ENCODE assay signal across 9 cellular contexts in genomic region chr11:113314065-113314388, GRCh38. TPM values are rescaled to one million over a fixed set of nuclear protein-coding genes. Genes with fewer than 3 reads are reported as not detected.
DNase-seq lines count a peak whose midpoint lies in the region; ATAC-seq, FAIRE-seq and TF ChIP-seq lines count a peak whose summit lies in the region.
"Had no signal": no experiment of that assay in that cellular context is flagged by ENCODE, and none has a peak within 500 bp of the region (broad histone marks: within the 10 kb centered on the region; RNA-seq: fewer than 3 reads in every experiment).

No MANE protein-coding gene starts in this region.

- no peaks in the 10 kb centered on the region for H3K27me3 ChIP-seq in GM12878 (replicated peaks in 1 of 2; ENCODE audit: control insufficient read depth in 2 of 2, insufficient read depth in 2 of 2, low read length in 1 of 2)
- no peaks in the 10 kb centered on the region for H3K27me3 ChIP-seq in lung (ENCODE audit: control insufficient read depth, insufficient read depth)
- H3K27me3 ChIP-seq in tibial nerve: no peaks in the 10 kb centered on the region

- CTCF ChIA-PET in GM12878 (lab: Yijun Ruan, JAX): interaction anchor here (0.6 to 1.6 kb wide), 6 partner anchors 10 to 417 kb away, joined by 3 to 5 read pairs (median 3); no protein-coding TSS in a partner anchor

- TF ChIP-seq RAD21 in GM12878 (IDR thresholded peaks at IDR 0.05; ENCODE audit: insufficient read depth, low read depth, low read length): no peak

- in situ Hi-C loops in GM12878 (cut with MboI): loop anchor here (5.0 to 10.0 kb wide), 2 partner anchors 218 to 461 kb away; partner anchors contain the start of genes CLDN25 and ZW10

- no peaks in the 10 kb centered on the region for H3K9me3 ChIP-seq in GM12878 (replicated peaks; ENCODE audit: control insufficient read depth, insufficient read depth, low read length)
- H3K9me3 ChIP-seq in lung (ENCODE audit: control insufficient read depth in 2 of 2, insufficient read depth in 1 of 2, low read length in 1 of 2): no peaks in the 10 kb centered on the region
- H3K9me3 ChIP-seq in tibial nerve: no peaks in the 10 kb centered on the region

- no peak for TF ChIP-seq POLR2A in GM12878 (IDR thresholded peaks at IDR 0.05; ENCODE audit: low read depth, low read length)
- TF ChIP-seq POLR2A in tibial nerve (IDR thresholded peaks at IDR 0.05): no peak

- FAIRE-seq in GM12878 (lab: Jason Lieb, UNC): no peak

- H3K36me3 Mint-ChIP-seq in activated T-cell treated with anti-CD3 and anti-CD28 coated beads, Interleukin-2, amount 50 U/mL, for 72 hours (ENCODE audit: insufficient read depth in 2 of 2): peaks cover 5% of the 10 kb centered on the region in 2 donors

- intact Hi-C loops in GM12878 (cut with micrococcal nuclease; ENCODE audit: unreplicated experiment): no loop called here
- intact Hi-C loops in head of caudate nucleus (cut with DNase I): no loop called here

- H3K79me2 ChIP-seq in GM12878 (ENCODE audit: control insufficient read depth, insufficient read depth, low read length): peaks cover 2% of the 10 kb centered on the region

- H3K4me1 ChIP-seq in GM12878 (ENCODE audit: control insufficient read depth, insufficient read depth, low read length): peaks cover 10% of the 10 kb centered on the region
- no peaks in the 10 kb centered on the region for H3K4me1 ChIP-seq in lung (ENCODE audit: control insufficient read depth in 2 of 2, insufficient read depth in 2 of 2, low read length in 2 of 2)
- H3K4me1 ChIP-seq in tibial nerve: peaks cover 0 to 26% (median 8%) of the 10 kb centered on the region in 4 donors

- WGBS in GM12878 (ENCODE audit: insufficient coverage, insufficient replicate concordance, low lambda C conversion rate, missing lambda C conversion rate): 3% methylated on average over 9 of the region's 9 CpGs
- 5 to 10% methylated on average over 9 of the region's 9 CpGs for WGBS in lung, 2 donors
- 3 to 4% methylated on average over 9 of the region's 9 CpGs for WGBS in tibial nerve, 2 donors

- H3K4me3 Mint-ChIP-seq in activated T-cell treated with anti-CD3 and anti-CD28 coated beads, Interleukin-2, amount 50 U/mL, for 72 hours: peak overlapping the region; percentile 81 to 85

- H3K4me1 Mint-ChIP-seq in activated T-cell treated with anti-CD3 and anti-CD28 coated beads, Interleukin-2, amount 50 U/mL, for 72 hours (ENCODE audit: low read depth): peaks cover 18% of the 10 kb centered on the region

- ATAC-seq in activated T-cell treated with anti-CD3 and anti-CD28 coated beads, Interleukin-2, amount 50 U/mL, for 72 hours (replicated peaks in 1 of 2): no peak
- ATAC-seq in GM12878 (no peak), lung (ENCODE audit: insufficient read depth, low FRiP score) (no peak)

- H4K20me1 ChIP-seq in GM12878 (ENCODE audit: control insufficient read depth, insufficient read depth): no peaks in the 10 kb centered on the region

- H2AFZ ChIP-seq in GM12878 (ENCODE audit: control insufficient read depth, low read depth, low read length): peak overlapping the region; percentile 92

- H3K27ac Mint-ChIP-seq in activated T-cell treated with anti-CD3 and anti-CD28 coated beads, Interleukin-2, amount 50 U/mL, for 72 hours: peak overlapping the region; percentile 66

- no peaks in the 10 kb centered on the region for H3K27me3 Mint-ChIP-seq in activated T-cell treated with anti-CD3 and anti-CD28 coated beads, Interleukin-2, amount 50 U/mL, for 72 hours (ENCODE audit: low read depth)

- H3K27ac ChIP-seq in GM12878 (ENCODE audit: control insufficient read depth, insufficient read depth): peak overlapping the region; percentile 27; the same call in 1 of the 2 replicates
- H3K27ac ChIP-seq in lung (ENCODE audit: low read depth in 1 of 2, low read length in 1 of 2): peak overlapping the region; percentile 14 to 74
- H3K27ac ChIP-seq in tibial nerve: peak overlapping the region; percentile 78 to 94 (median 89)
- H3K27ac ChIP-seq: SK-N-MC had no signal

- RAD21 ChIA-PET in GM12878 (lab: Charles Lee; ENCODE audit: unreplicated experiment): interaction anchor here (0.9 to 1.4 kb wide), 2 partner anchors 7 to 50 kb away, joined by 3 read pairs; no protein-coding TSS in a partner anchor

- peak overlapping the region; percentile 75 for H3K4me2 ChIP-seq in GM12878 (ENCODE audit: control insufficient read depth, insufficient read depth)

- SMC1A ChIA-PET in GM12878 (lab: Charles Lee; ENCODE audit: uncharacterized antibody, unreplicated experiment): interaction anchor here (0.9 to 1.5 kb wide), 4 partner anchors 10 to 218 kb away, joined by 3 to 4 read pairs (median 4); no protein-coding TSS in a partner anchor

- BruUV-seq in GM12878 (replicated peaks; lab: Mats Ljungman, UMichigan): no TSS peak

- peak overlapping the region; percentile 57 for H3K9ac ChIP-seq in GM12878 (ENCODE audit: control insufficient read depth, insufficient read depth, low read length)

- H3K4me3 ChIP-seq in GM12878: peak overlapping the region; percentile 83
- H3K4me3 ChIP-seq in lung: peak overlapping the region; percentile 13
- H3K4me3 ChIP-seq in tibial nerve: peak overlapping the region; percentile 67 to 84 (median 76)
- H3K4me3 ChIP-seq: SK-N-MC had no signal

- H3K36me3 ChIP-seq in GM12878 (ENCODE audit: control insufficient read depth in 2 of 2, insufficient read depth in 2 of 2, low read length in 1 of 2): no peaks in the 10 kb centered on the region
- no peaks in the 10 kb centered on the region for H3K36me3 ChIP-seq in lung (ENCODE audit: control insufficient read depth in 2 of 2, insufficient read depth in 2 of 2, low read length in 2 of 2)
- H3K36me3 ChIP-seq in tibial nerve: peaks cover 0 to 25% (median 0%) of the 10 kb centered on the region in 3 donors

- TF ChIP-seq EP300 in GM12878 (IDR thresholded peaks at IDR 0.05; ENCODE audit: borderline replicate concordance in 1 of 2, control insufficient read depth in 1 of 2, low read depth in 2 of 2, low read length in 2 of 2) (no peak), tibial nerve (IDR thresholded peaks at IDR 0.05) (no peak)

- POLR2A ChIA-PET in GM12878 (lab: Charles Lee): interaction anchor here (0.7 kb wide), 1 partner anchor 21 kb away, joined by 3 read pairs; no protein-coding TSS in a partner anchor

- peaks cover 0 to 3% of the 10 kb centered on the region in 2 donors for H3K9me3 Mint-ChIP-seq in activated T-cell treated with anti-CD3 and anti-CD28 coated beads, Interleukin-2, amount 50 U/mL, for 72 hours

- no peak for DNase-seq in activated T-cell treated with anti-CD3 and anti-CD28 coated beads, Interleukin-2, amount 50 U/mL, for 72 hours
- no peak for DNase-seq in activated T-cell treated with anti-CD3 and anti-CD28 coated beads, Interleukin-2, amount 50 U/mL, for 1 hour
- DNase-seq in GM12878 (ENCODE audit: low read depth, low spot score): no peak
- DNase-seq in lung (ENCODE audit: low spot score): no peak
- DNase-seq in tibial nerve (ENCODE audit: low spot score in 2 of 2): no peak
- no peak for DNase-seq in dermis blood vessel endothelial cell
- DNase-seq in head of caudate nucleus: no peak
- DNase-seq in central memory CD4-positive, alpha-beta T cell: no peak

- no peak for TF ChIP-seq CTCF in GM12878 (IDR thresholded peaks at IDR 0.05 in 2 of 3, conservative IDR thresholded peaks at IDR 0.05 in 1 of 3; ENCODE audit: control insufficient read depth in 2 of 3, extremely low read depth in 1 of 3, insufficient read depth in 1 of 3, low read depth in 3 of 3, low read length in 3 of 3)
- no peak for TF ChIP-seq CTCF in lung (IDR thresholded peaks at IDR 0.05; ENCODE audit: control extremely low read depth, extremely low read depth)
- no peak for TF ChIP-seq CTCF in tibial nerve (IDR thresholded peaks at IDR 0.05)

TF ChIP-seq in GM12878, 131 proteins besides CTCF, POLR2A, EP300 and RAD21 (continues in another document):
- TF ChIP-seq PML (IDR thresholded peaks at IDR 0.05; ENCODE audit: low read length) (no peak), ZZZ3 (IDR thresholded peaks at IDR 0.05; ENCODE audit: control insufficient read depth, insufficient read length, low read depth) (no peak), SMC3 (IDR thresholded peaks at IDR 0.05; ENCODE audit: borderline replicate concordance, low read length) (no peak), ASH2L (IDR thresholded peaks at IDR 0.05; ENCODE audit: borderline replicate concordance, low read depth) (no peak), SUPT20H (IDR thresholded peaks at IDR 0.05; ENCODE audit: borderline replicate concordance, control insufficient read depth, low read depth, low read length) (no peak), PAX5 (IDR thresholded peaks at IDR 0.05; ENCODE audit: borderline replicate concordance, low read depth, low read length) (no peak)

RNA-seq across cellular contexts. Expression of gene TTC12, which starts 0.4 kb away (rescaled TPM):
- total RNA-seq in activated T-cell treated with anti-CD3 and anti-CD28 coated beads, Interleukin-2, amount 50 U/mL, for 72 hours: 10 to 100 TPM; 11.4 to 17.4 TPM
- total RNA-seq in GM12878 (2013; cell fraction: nucleolus; rRNA removed): 54.8 and 54.9 TPM in 2 replicates
- total RNA-seq in GM12878 (2014; rRNA removed) (8.1 and 10.1 TPM in 2 replicates), GM12878 (2014; rRNA removed; fragmentation: Illumina TruSeq; extraction: Trizol) (11.4 and 12.2 TPM in 2 replicates), GM12878 (2021) (8.2 and 9.9 TPM in 2 replicates), lung (10 to 100 TPM; 28.9 to 43.2 TPM), tibial nerve (10 to 100 TPM; 10.2 to 29.7 (median 23.9) TPM), dermis blood vessel endothelial cell (4.4 and 5.4 TPM in 2 replicates)
- polyA plus RNA-seq in GM12878 (2011; ENCODE audit: low read depth): 14.7 TPM
- polyA plus RNA-seq in GM12878 (2011; rRNA removed) (14.0 and 16.6 TPM in 2 replicates), GM12878 (2014; fragmentation: Illumina TruSeq; extraction: Trizol) (10.3 and 14.5 TPM in 2 replicates), GM12878 (2014; fragmentation: Nextera tagmentation; extraction: Ambion mirVana) (1 to 10 TPM; 3.7 to 7.9 TPM), GM12878 (2014; rRNA removed) (8.4 and 8.6 TPM in 2 replicates), GM12878 (2016; fragmentation: Nextera tagmentation; extraction: Ambion mirVana) (1 to 10 TPM; 5.7 to 7.0 TPM), lung (1 to 10 TPM; 6.4 to 9.2 TPM)
- polyA plus RNA-seq in GM12878 (2011; cell fraction: cytosol; rRNA removed): 7.7 and 7.8 TPM in 2 replicates
- polyA plus RNA-seq in GM12878 (2011; cell fraction: nucleus; rRNA removed): 71.1 and 106 TPM in 2 replicates
- 8.6 TPM in 2 replicates for polyA plus RNA-seq in GM12878 (2012)
- 7.8 and 13.5 TPM in 2 replicates for polyA minus RNA-seq in GM12878 (2011; rRNA and poly(A)+ RNA removed)
- polyA minus RNA-seq in GM12878 (2011; cell fraction: cytosol; rRNA and poly(A)+ RNA removed): 4.1 and 4.7 TPM in 2 replicates
- 31.8 and 33.6 TPM in 2 replicates for polyA minus RNA-seq in GM12878 (2011; cell fraction: nucleus; rRNA and poly(A)+ RNA removed)

Comparison
In these comparisons a context has a peak if more than half of its experiments do, and no peak if none do; other contexts are left out.
1. H3K27ac ChIP-seq: peak in every context shown above with its lines; median percentile 89 in tibial nerve; 44 in lung; 27 in GM12878.
2. H3K4me3 ChIP-seq: peak in every context shown above with its lines; median percentile 83 in GM12878; 76 in tibial nerve; 13 in lung.